29 cellular contexts compared by ENCODE assay signal in the genomic region with DNA sequence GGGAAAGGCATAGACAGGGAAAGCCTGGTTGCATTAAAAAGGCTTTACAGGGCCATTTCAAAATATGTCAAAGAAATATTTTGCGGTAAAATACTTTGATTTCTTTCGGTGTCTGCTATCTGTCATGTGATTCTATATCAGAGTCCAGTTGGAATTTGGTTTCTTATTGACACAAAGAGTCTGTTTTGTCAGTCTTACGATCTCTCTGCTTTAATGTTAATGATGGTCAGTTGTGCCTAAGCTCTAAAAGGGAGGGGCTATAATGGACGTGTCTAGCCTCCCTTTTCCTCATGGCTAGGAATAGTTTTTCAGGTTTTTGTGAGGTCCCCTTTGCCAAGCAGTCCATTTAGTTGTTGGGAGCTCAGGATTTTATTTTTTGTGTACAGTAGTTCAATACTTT.
"Had no signal": no experiment of that assay in that cellular context is flagged by ENCODE, and none has a peak within 500 bp of the region (broad histone marks: within the 10 kb centered on the region; RNA-seq: fewer than 3 reads in every experiment).

No MANE protein-coding gene starts in this region.

- FAIRE-seq: endometrium, endothelial cell of umbilical vein had no signal

- H3K4me3 ChIP-seq: ascending aorta, breast epithelium, cardiac muscle cell, colonic mucosa, esophagus squamous epithelium, heart left ventricle had no signal

- H3K27me3 ChIP-seq: ascending aorta, breast epithelium, cardiac muscle cell, colonic mucosa, esophagus squamous epithelium, heart left ventricle had no signal

- H3K9me3 ChIP-seq: ascending aorta, breast epithelium, colonic mucosa had no signal

- H3K27ac ChIP-seq: ascending aorta, breast epithelium, cardiac muscle cell, colonic mucosa, epithelial cell of prostate, esophagus squamous epithelium, heart left ventricle had no signal

- H3K36me3 ChIP-seq: breast epithelium, cardiac muscle cell, colonic mucosa had no signal

- DNase-seq: activated CD4-positive, alpha-beta memory T cell treated with anti-CD3 and anti-CD28 coated beads, Interleukin-2, amount 10 ng/mL, durations not matched to agents 7 days and 5 days; activated CD4-positive, alpha-beta T cell treated with anti-CD3 and anti-CD28 coated beads for 36 hours; activated CD4-positive, alpha-beta T cell treated with anti-CD3 and anti-CD28 coated beads, Interleukin-2, amount 10 ng/mL, durations not matched to agents 24 days and 14 days; activated CD4-positive, alpha-beta T cell treated with anti-CD3 and anti-CD28 coated beads, Interleukin-2, amount 50 U/mL, for 4 hours; activated CD4-positive, CD25-positive, alpha-beta regulatory T cell; activated CD4-positive, CD25-positive, alpha-beta regulatory T cell treated with anti-CD3 and anti-CD28 coated beads, Interleukin-2, amount 50 U/mL, for 72 hours; activated CD8-positive, alpha-beta memory T cell treated with anti-CD3 and anti-CD28 coated beads, Interleukin-2, amount 50 U/mL, for 48 hours; activated gamma-delta T cell; activated naive CD4-positive, alpha-beta T cell; activated naive CD4-positive, alpha-beta T cell treated with anti-CD3 and anti-CD28 coated beads, Interleukin-2, amount 10 ng/mL, durations not matched to agents 7 days and 5 days; activated naive CD8-positive, alpha-beta T cell treated with anti-CD3 and anti-CD28 coated beads, Interleukin-2, amount 10 ng/mL, durations not matched to agents 7 days and 5 days; activated T-cell treated with anti-CD3 and anti-CD28 coated beads for 4 hours; activated T-cell treated with anti-CD3 and anti-CD28 coated beads, Interleukin-2, amount 50 U/mL, for 24 hours; activated T-cell treated with anti-CD3 and anti-CD28 coated beads, Interleukin-2, amount 50 U/mL, for 72 hours; central memory CD4-positive, alpha-beta T cell; cerebellar nuclear complex; colonic mucosa; effector CD8-positive, alpha-beta T cell; esophagus squamous epithelium; heart left ventricle; T-helper 1 cell; T-helper 17 cell; T1000 had no signal

- H3K4me1 ChIP-seq: ascending aorta, breast epithelium, colonic mucosa, esophagus squamous epithelium, heart left ventricle had no signal
